In genomic region chr18:12860530-12860929, GRCh38 we compare ENCODE assay signal across 24 cellular contexts.
"Had no signal": no experiment of that assay in that cellular context is flagged by ENCODE, and none has a peak within 500 bp of the region (broad histone marks: within the 10 kb centered on the region; RNA-seq: fewer than 3 reads in every experiment).

No MANE protein-coding gene starts in this region.

- H3K27ac ChIP-seq: gastrocnemius medialis, heart left ventricle, left lung, neural progenitor cell, prostate gland, right atrium auricular region, sigmoid colon, stomach, thyroid gland had no signal

- DNase-seq: effector CD8-positive, alpha-beta T cell; endodermal cell; foreskin fibroblast; gastrocnemius medialis; heart left ventricle; left cardiac atrium; left lung; mesenchymal stem cell; midbrain; naive thymus-derived CD4-positive, alpha-beta T cell; sigmoid colon; stimulated activated CD4-positive, alpha-beta T cell treated with anti-CD3 and anti-CD28 coated beads, Interleukin-2, amount 100 ng/mL, for 24 hours; stimulated activated CD4-positive, alpha-beta T cell treated with anti-CD3 and anti-CD28 coated beads, Interleukin-4, amount 100 ng/mL, for 24 hours; stimulated activated naive CD4-positive, alpha-beta T cell treated with Interleukin-2 at 50 U/mL for 16 hours; stomach; thyroid gland had no signal

- H3K9me3 Mint-ChIP-seq: endodermal cell; naive thymus-derived CD4-positive, alpha-beta T cell; nephron; neural progenitor cell; stimulated activated effector memory CD8-positive, alpha-beta T cell treated with anti-CD3 and anti-CD28 coated beads, Interleukin-12 subunit alpha, Interleukin-12 subunit beta, amount 100 ng/mL, for 72 hours; type B pancreatic cell had no signal

- H3K9me3 ChIP-seq: gastrocnemius medialis, heart left ventricle, left lung, prostate gland, right atrium auricular region, sigmoid colon, stomach, thyroid gland had no signal

- H3K27me3 ChIP-seq: gastrocnemius medialis, heart left ventricle, hepatocyte, left lung, neural progenitor cell, right atrium auricular region, sigmoid colon, stomach, thyroid gland had no signal

- H3K4me1 ChIP-seq: prostate gland, right atrium auricular region, sigmoid colon had no signal

- H3K4me3 Mint-ChIP-seq: endodermal cell; naive thymus-derived CD4-positive, alpha-beta T cell; nephron; neural progenitor cell; stimulated activated effector memory CD8-positive, alpha-beta T cell treated with anti-CD3 and anti-CD28 coated beads, Interleukin-12 subunit alpha, Interleukin-12 subunit beta, amount 100 ng/mL, for 72 hours; type B pancreatic cell had no signal

- H3K27ac Mint-ChIP-seq: endodermal cell; nephron; neural progenitor cell; stimulated activated effector memory CD8-positive, alpha-beta T cell treated with anti-CD3 and anti-CD28 coated beads, Interleukin-12 subunit alpha, Interleukin-12 subunit beta, amount 100 ng/mL, for 72 hours; type B pancreatic cell had no signal

- H2AFZ ChIP-seq: hepatocyte, neural progenitor cell had no signal

- ATAC-seq: esophagus mucosa; gastrocnemius medialis; heart left ventricle; left cardiac atrium; left lung; naive thymus-derived CD4-positive, alpha-beta T cell; stimulated activated effector memory CD8-positive, alpha-beta T cell treated with anti-CD3 and anti-CD28 coated beads, Interleukin-12 subunit alpha, Interleukin-12 subunit beta, amount 100 ng/mL, for 72 hours had no signal

- H3K36me3 ChIP-seq: neural progenitor cell, prostate gland, right atrium auricular region, thyroid gland had no signal

- H3K4me2 ChIP-seq: hepatocyte, neural progenitor cell had no signal

- H3K27me3 Mint-ChIP-seq: naive thymus-derived CD4-positive, alpha-beta T cell; type B pancreatic cell had no signal

- H3K9ac ChIP-seq: neural progenitor cell had no signal

- H3K4me3 ChIP-seq: gastrocnemius medialis, heart left ventricle, hepatocyte, left lung, neural progenitor cell, prostate gland, right atrium auricular region, sigmoid colon, stomach, thyroid gland had no signal
